Comparison of ENCODE assay signal across 25 cellular contexts in the genomic region with DNA sequence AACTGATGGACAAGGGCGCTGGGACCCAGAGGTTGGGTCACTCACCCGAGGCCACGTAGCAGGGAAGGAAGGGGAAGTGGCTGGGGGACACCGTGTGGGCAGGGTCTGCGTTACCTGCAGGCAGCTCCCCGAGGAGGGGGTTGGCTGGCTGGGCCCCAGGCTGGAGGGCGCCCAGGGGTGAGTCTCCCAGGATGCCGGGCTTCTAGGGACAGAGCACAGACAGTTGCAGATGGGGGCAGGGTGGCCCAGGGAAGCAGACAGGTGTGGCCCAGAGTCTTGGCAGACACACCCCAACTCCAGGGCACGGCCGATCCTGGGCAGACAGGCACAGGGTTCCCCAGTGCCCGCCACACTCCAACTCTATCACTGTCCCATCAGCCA. TPM values are rescaled to one million over a fixed set of nuclear protein-coding genes. Genes with fewer than 3 reads are reported as not detected.
"Had no signal": no experiment of that assay in that cellular context is flagged by ENCODE, and none has a peak within 500 bp of the region (broad histone marks: within the 10 kb centered on the region; RNA-seq: fewer than 3 reads in every experiment).

No MANE protein-coding gene starts in this region.

- H3K27me3 ChIP-seq: brain microvascular endothelial cell, gastrocnemius medialis, heart left ventricle, pancreas, right lobe of liver, upper lobe of right lung had no signal

- H3K4me3 ChIP-seq: coronary artery, gastrocnemius medialis, heart left ventricle, left ventricle myocardium inferior, pancreas, right lobe of liver, smooth muscle cell, thoracic aorta, upper lobe of right lung had no signal

- H3K27me3 Mint-ChIP-seq: activated B cell treated with CpG ODN at 0.5 μM for 24 hours; activated CD4-positive, alpha-beta memory T cell treated with anti-CD3 and anti-CD28 coated beads, Interleukin-2, amount 10 ng/mL, durations not matched to agents 7 days and 5 days; activated naive CD4-positive, alpha-beta T cell treated with anti-CD3 and anti-CD28 coated beads, Interleukin-2, amount 10 ng/mL, durations not matched to agents 7 days and 5 days; naive thymus-derived CD8-positive, alpha-beta T cell had no signal

- ATAC-seq: gastrocnemius medialis; heart left ventricle; naive thymus-derived CD8-positive, alpha-beta T cell; pancreas; upper lobe of right lung had no signal

- H3K9me3 ChIP-seq: gastrocnemius medialis, heart left ventricle, left ventricle myocardium inferior, pancreas, right lobe of liver, thoracic aorta, upper lobe of right lung had no signal

- H3K4me1 ChIP-seq: gastrocnemius medialis, upper lobe of right lung had no signal

- H3K9me3 Mint-ChIP-seq: activated B cell treated with CpG ODN at 0.5 μM for 24 hours; activated CD4-positive, alpha-beta memory T cell treated with anti-CD3 and anti-CD28 coated beads, Interleukin-2, amount 10 ng/mL, durations not matched to agents 7 days and 5 days; activated naive CD4-positive, alpha-beta T cell treated with anti-CD3 and anti-CD28 coated beads, Interleukin-2, amount 10 ng/mL, durations not matched to agents 7 days and 5 days; naive thymus-derived CD8-positive, alpha-beta T cell; T-helper 2 cell treated with Interferon-gamma antibody and Interleukin-4, amounts not matched to agents 5 μg/mL and 100 μg/mL, for 36 hours had no signal

- H3K4me3 Mint-ChIP-seq: activated B cell treated with CpG ODN at 0.5 μM for 24 hours; activated CD4-positive, alpha-beta memory T cell treated with anti-CD3 and anti-CD28 coated beads, Interleukin-2, amount 10 ng/mL, durations not matched to agents 7 days and 5 days; activated naive CD4-positive, alpha-beta T cell treated with anti-CD3 and anti-CD28 coated beads, Interleukin-2, amount 10 ng/mL, durations not matched to agents 7 days and 5 days; naive thymus-derived CD8-positive, alpha-beta T cell; T-helper 2 cell treated with Interferon-gamma antibody and Interleukin-4, amounts not matched to agents 5 μg/mL and 100 μg/mL, for 36 hours had no signal

- H3K4me1 Mint-ChIP-seq: activated B cell treated with CpG ODN at 0.5 μM for 24 hours; activated CD4-positive, alpha-beta memory T cell treated with anti-CD3 and anti-CD28 coated beads, Interleukin-2, amount 10 ng/mL, durations not matched to agents 7 days and 5 days; activated naive CD4-positive, alpha-beta T cell treated with anti-CD3 and anti-CD28 coated beads, Interleukin-2, amount 10 ng/mL, durations not matched to agents 7 days and 5 days had no signal

- DNase-seq: activated B cell treated with CpG ODN at 0.5 μM for 24 hours; activated CD4-positive, alpha-beta memory T cell treated with anti-CD3 and anti-CD28 coated beads, Interleukin-2, amount 10 ng/mL, durations not matched to agents 7 days and 5 days; activated CD4-positive, alpha-beta T cell treated with anti-CD3 and anti-CD28 coated beads for 4 hours; activated CD8-positive, alpha-beta memory T cell treated with anti-CD3 and anti-CD28 coated beads, Interleukin-2, amount 50 U/mL, for 4 hours; activated effector memory CD4-positive, alpha-beta T cell treated with Interleukin-2 at 50 U/mL for 16 hours; activated naive CD4-positive, alpha-beta T cell treated with anti-CD3 and anti-CD28 coated beads, Interleukin-2, amount 10 ng/mL, durations not matched to agents 7 days and 5 days; aorta; brain microvascular endothelial cell; central memory CD4-positive, alpha-beta T cell; erythroblast; gastrocnemius medialis; heart left ventricle; left ventricle myocardium inferior; mammary epithelial cell; naive thymus-derived CD8-positive, alpha-beta T cell; right lobe of liver; stimulated activated CD4-positive, alpha-beta T cell treated with anti-CD3 and anti-CD28 coated beads, Interleukin-4, amount 100 ng/mL, for 1 hour; SW 1271; upper lobe of right lung had no signal

- FAIRE-seq: endometrium, pancreas had no signal

- H3K27ac Mint-ChIP-seq: activated B cell treated with CpG ODN at 0.5 μM for 24 hours; activated CD4-positive, alpha-beta memory T cell treated with anti-CD3 and anti-CD28 coated beads, Interleukin-2, amount 10 ng/mL, durations not matched to agents 7 days and 5 days; activated naive CD4-positive, alpha-beta T cell treated with anti-CD3 and anti-CD28 coated beads, Interleukin-2, amount 10 ng/mL, durations not matched to agents 7 days and 5 days had no signal

- H3K27ac ChIP-seq: brain microvascular endothelial cell, coronary artery, gastrocnemius medialis, heart left ventricle, left ventricle myocardium inferior, pancreas, right lobe of liver, thoracic aorta, upper lobe of right lung had no signal

- H3K4me2 ChIP-seq: smooth muscle cell had no signal

RNA-seq across cellular contexts. Expression of gene ICAM5, which starts 31.7 kb away (rescaled TPM):
- total RNA-seq: gastrocnemius medialis; naive thymus-derived CD8-positive, alpha-beta T cell had no signal
- polyA plus RNA-seq: naive thymus-derived CD8-positive, alpha-beta T cell had no signal
